Comparison of ENCODE assay signal across 20 cellular contexts in the genomic region with DNA sequence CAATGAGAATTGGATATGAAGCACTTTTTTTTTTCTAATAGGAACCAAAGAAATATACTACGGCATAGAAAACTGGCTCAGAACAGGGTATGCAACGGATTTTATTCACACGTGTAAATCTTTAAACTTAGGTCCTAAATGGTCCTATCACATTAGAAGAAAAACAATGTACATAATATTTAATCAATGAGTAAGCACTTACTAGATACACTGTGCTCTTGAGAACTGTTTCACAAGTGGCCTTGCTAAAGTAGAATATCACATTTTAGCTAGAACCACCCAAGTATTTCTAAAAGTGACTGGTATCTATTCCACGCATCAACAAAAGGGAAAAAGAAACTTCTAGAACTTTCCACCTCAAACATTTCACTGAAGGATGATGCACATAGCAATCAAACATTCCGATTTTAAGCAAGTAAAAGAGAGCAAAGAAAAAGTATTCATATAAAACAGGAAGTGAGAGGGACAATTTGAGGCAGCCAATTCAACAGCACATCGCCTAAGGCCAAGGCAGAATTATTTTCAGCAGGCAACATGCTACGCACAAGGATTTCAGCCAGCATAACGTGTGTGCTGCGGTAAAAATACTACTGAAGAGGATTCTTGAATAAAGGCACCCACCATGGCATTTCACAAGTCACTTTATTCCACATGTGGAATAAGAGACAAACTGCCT. TPM values are rescaled to one million over a fixed set of nuclear protein-coding genes. Genes with fewer than 3 reads are reported as not detected.
A peak's percentile ranks its signal among the peaks of the same experiment; 100 is the strongest.
DNase-seq lines count a peak whose midpoint lies in the region; ATAC-seq, FAIRE-seq and TF ChIP-seq lines count a peak whose summit lies in the region.
"Had no signal": no experiment of that assay in that cellular context is flagged by ENCODE, and none has a peak within 500 bp of the region (broad histone marks: within the 10 kb centered on the region; RNA-seq: fewer than 3 reads in every experiment).

No MANE protein-coding gene starts in this region.

- TF ChIP-seq POLR2A in vagina (IDR thresholded peaks at IDR 0.05), result no peak

- FAIRE-seq in bronchial epithelial cell (lab: Jason Lieb, UNC), result no peak
- FAIRE-seq: colon had no signal

- ATAC-seq in lower lobe of right lung (no peak), HG02678 (IDR thresholded peaks at IDR 0.05; ENCODE audit: unreplicated experiment) (no peak)
- ATAC-seq: activated CD8-positive, alpha-beta memory T cell treated with anti-CD3 and anti-CD28 coated beads, Interleukin-2, amount 10 ng/mL, durations not matched to agents 7 days and 5 days had no signal

- peaks cover 24% of the 10 kb centered on the region for H3K4me1 ChIP-seq in lower lobe of right lung
- peaks cover 72% of the 10 kb centered on the region for H3K4me1 ChIP-seq in vagina

- no peak overlapping the region for H3K4me3 Mint-ChIP-seq in neural crest cell
- H3K4me3 Mint-ChIP-seq: activated CD8-positive, alpha-beta memory T cell treated with anti-CD3 and anti-CD28 coated beads, Interleukin-2, amount 10 ng/mL, durations not matched to agents 7 days and 5 days; B cell; mesothelial cell of epicardium; T-helper 1 cell treated with Interleukin-12 subunit alpha and Interleukin-12 subunit beta and Interleukin-4 antibody, amounts not matched to agents 30 μg/mL and 1 μg/mL, for 36 hours had no signal

- H3K27ac Mint-ChIP-seq in neural crest cell (ENCODE audit: unreplicated experiment), result peak overlapping the region; percentile 48
- H3K27ac Mint-ChIP-seq: activated CD8-positive, alpha-beta memory T cell treated with anti-CD3 and anti-CD28 coated beads, Interleukin-2, amount 10 ng/mL, durations not matched to agents 7 days and 5 days; B cell; T-helper 1 cell treated with Interleukin-12 subunit alpha and Interleukin-12 subunit beta and Interleukin-4 antibody, amounts not matched to agents 30 μg/mL and 1 μg/mL, for 36 hours had no signal

- peaks cover 58% of the 10 kb centered on the region for H3K4me1 Mint-ChIP-seq in neural crest cell
- H3K4me1 Mint-ChIP-seq: B cell had no signal

- intact Hi-C loops in lower lobe of right lung (cut with DNase I), result no loop called here
- intact Hi-C loops in vagina (cut with DNase I), result no loop called here

- H3K36me3 ChIP-seq in bronchial epithelial cell (ENCODE audit: control insufficient read depth, insufficient read depth, low read length), result no peaks in the 10 kb centered on the region
- no peaks in the 10 kb centered on the region for H3K36me3 ChIP-seq in lower lobe of right lung
- H3K36me3 ChIP-seq in vagina, result no peaks in the 10 kb centered on the region

- H3K27me3 ChIP-seq in bronchial epithelial cell (ENCODE audit: control insufficient read depth, insufficient read depth, low read length) (no peaks in the 10 kb centered on the region), lower lobe of right lung (ENCODE audit: low read depth) (no peaks in the 10 kb centered on the region), vagina (no peaks in the 10 kb centered on the region)

- H3K4me3 ChIP-seq in bronchial epithelial cell (ENCODE audit: low read depth, low read length) (no peak overlapping the region), lower lobe of right lung (no peak overlapping the region), vagina (no peak overlapping the region)

- TF ChIP-seq CTCF in bronchial epithelial cell (IDR thresholded peaks at IDR 0.05; ENCODE audit: insufficient read depth, low read length, severe bottlenecking), result no peak
- TF ChIP-seq CTCF in neural crest cell (conservative IDR thresholded peaks at IDR 0.05), result no peak
- TF ChIP-seq CTCF in lower lobe of right lung (IDR thresholded peaks at IDR 0.05), result no peak
- TF ChIP-seq CTCF in vagina (IDR thresholded peaks at IDR 0.05), result no peak

- H3K9me3 Mint-ChIP-seq in neural crest cell, result no peaks in the 10 kb centered on the region
- H3K9me3 Mint-ChIP-seq: T-helper 1 cell treated with Interleukin-12 subunit alpha and Interleukin-12 subunit beta and Interleukin-4 antibody, amounts not matched to agents 30 μg/mL and 1 μg/mL, for 36 hours had no signal

- DNase-seq in ELR (ENCODE audit: low read depth), result peak; percentile 33
- DNase-seq in MV-4-11 (lab: John Stamatoyannopoulos, UW), result peak; percentile 11
- peak; percentile 71 for DNase-seq in bronchial epithelial cell (ENCODE audit: low read depth)
- DNase-seq in neural crest cell (ENCODE audit: low read depth, low spot score), result no peak
- DNase-seq in lower lobe of right lung, result no peak
- DNase-seq in vagina (ENCODE audit: extremely low spot score in 2 of 2), result no peak
- DNase-seq: activated CD8-positive, alpha-beta memory T cell treated with anti-CD3 and anti-CD28 coated beads, Interleukin-2, amount 10 ng/mL, durations not matched to agents 7 days and 5 days; activated effector memory CD4-positive, alpha-beta T cell treated with anti-CD3 and anti-CD28 coated beads, Interleukin-2, amount 50 U/mL, for 16 hours; amygdala; DMS 273 treated with DMSO at 0.1 percent for 48 hours; NCI-H1417 treated with DMSO at 0.1 percent for 48 hours; NCI-H82; right cardiac atrium; stimulated activated CD4-positive, alpha-beta T cell treated with anti-CD3 and anti-CD28 coated beads, Interleukin-1b, Interleukin-23, amount 100 ng/mL, for 48 hours; substantia nigra had no signal

- H3K36me3 Mint-ChIP-seq in neural crest cell (ENCODE audit: low read depth), result no peaks in the 10 kb centered on the region
- H3K36me3 Mint-ChIP-seq: activated CD8-positive, alpha-beta memory T cell treated with anti-CD3 and anti-CD28 coated beads, Interleukin-2, amount 10 ng/mL, durations not matched to agents 7 days and 5 days; mesothelial cell of epicardium had no signal

- H3K27ac ChIP-seq in lower lobe of right lung, result no peak overlapping the region
- H3K27ac ChIP-seq in vagina, result no peak overlapping the region

- no peaks in the 10 kb centered on the region for H3K27me3 Mint-ChIP-seq in neural crest cell (ENCODE audit: low read depth)
- H3K27me3 Mint-ChIP-seq: activated CD8-positive, alpha-beta memory T cell treated with anti-CD3 and anti-CD28 coated beads, Interleukin-2, amount 10 ng/mL, durations not matched to agents 7 days and 5 days; B cell had no signal

- no peaks in the 10 kb centered on the region for H3K9me3 ChIP-seq in lower lobe of right lung
- no peaks in the 10 kb centered on the region for H3K9me3 ChIP-seq in vagina

RNA-seq across cellular contexts. Expression of a gene that starts 55.8 kb away (rescaled TPM):
- 78.2 and 98.2 TPM in 2 replicates for total RNA-seq in bronchial epithelial cell
- total RNA-seq in neural crest cell, result 50.1 and 51.2 TPM in 2 replicates
- total RNA-seq in lower lobe of right lung, result 34.1 TPM
- total RNA-seq in vagina, result 95.5 TPM
- total RNA-seq: B cell had no signal

Comparison
In these comparisons a context has a peak if more than half of its experiments do, and no peak if none do; other contexts are left out.
1. DNase-seq: peak in ELR (single experiment), MV-4-11 (single experiment) and bronchial epithelial cell (single experiment); none in neural crest cell (single experiment), lower lobe of right lung (single experiment) and vagina (0 of 2).